In the genomic region with DNA sequence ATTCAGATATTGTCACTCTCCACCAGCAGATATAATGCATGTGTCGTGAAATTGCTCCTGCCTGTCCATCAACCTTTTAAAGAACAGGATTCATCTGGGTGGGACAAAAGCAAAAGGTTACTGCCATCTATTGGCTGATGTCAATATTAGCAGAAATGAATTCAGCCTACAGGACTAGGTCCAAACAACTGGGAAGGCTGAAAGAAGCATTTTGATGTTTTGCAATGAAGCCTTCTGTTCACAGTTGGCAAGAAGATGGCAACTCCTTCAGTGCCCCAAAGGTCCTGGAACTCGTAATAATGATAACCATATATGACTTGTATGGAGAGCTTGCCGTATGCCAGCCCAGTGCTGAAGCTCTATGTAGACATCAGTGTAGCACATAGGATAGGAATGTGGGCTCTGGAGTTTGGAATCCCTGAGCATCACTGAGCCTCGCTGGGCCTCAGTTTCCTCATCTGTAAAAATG, we compare ENCODE assay signal across 8 cellular contexts. TPM values are rescaled to one million over a fixed set of nuclear protein-coding genes. Genes with fewer than 3 reads are reported as not detected.
DNase-seq lines count a peak whose midpoint lies in the region; ATAC-seq, FAIRE-seq and TF ChIP-seq lines count a peak whose summit lies in the region.

No MANE protein-coding gene starts in this region.

- H3K9me3 ChIP-seq in MG63 = no peaks in the 10 kb centered on the region

- H3K4me1 Mint-ChIP-seq in endothelial cell (ENCODE audit: unreplicated experiment) (no peaks in the 10 kb centered on the region), naive B cell (peaks cover 10 to 16% (median 11%) of the 10 kb centered on the region in 3 donors)

- H3K4me3 Mint-ChIP-seq in endothelial cell (ENCODE audit: unreplicated experiment) (no peak overlapping the region), naive B cell (no peak overlapping the region)

- no peaks in the 10 kb centered on the region for H3K27me3 ChIP-seq in MG63

- ATAC-seq in naive B cell (ENCODE audit: low read depth in 2 of 2) = no peak

- peak; percentile 42 for TF ChIP-seq CTCF in endothelial cell (IDR thresholded peaks at IDR 0.05; ENCODE audit: unreplicated experiment)

- H3K4me3 ChIP-seq in MG63 = no peak overlapping the region

- DNase-seq in AML-193 (lab: John Stamatoyannopoulos, UW) (peak; percentile 59 to 65), GM18507 (ENCODE audit: extremely low spot score, insufficient read length, low read depth) (no peak), HS-5 (ENCODE audit: low read depth) (peak; percentile 96), RKO (ENCODE audit: low spot score) (peak; percentile 80), endothelial cell (ENCODE audit: low spot score) (no peak), naive B cell (peak; percentile 4), NCI-H774 (lab: John Stamatoyannopoulos, UW) (no peak), MG63 (no peak)

- H3K27me3 Mint-ChIP-seq in endothelial cell (ENCODE audit: unreplicated experiment) = peaks cover 3% of the 10 kb centered on the region
- H3K27me3 Mint-ChIP-seq in naive B cell = no peaks in the 10 kb centered on the region

- peak; percentile 74 for FAIRE-seq in GM18507 (lab: Jason Lieb, UNC)

- H3K27ac Mint-ChIP-seq in endothelial cell (ENCODE audit: unreplicated experiment) (no peak overlapping the region), naive B cell (no peak overlapping the region)

- H3K9me3 Mint-ChIP-seq in endothelial cell (ENCODE audit: unreplicated experiment) = no peaks in the 10 kb centered on the region
- H3K9me3 Mint-ChIP-seq in naive B cell = no peaks in the 10 kb centered on the region

- no peaks in the 10 kb centered on the region for H3K36me3 ChIP-seq in MG63

- H3K36me3 Mint-ChIP-seq in endothelial cell (ENCODE audit: low read depth, unreplicated experiment) (no peaks in the 10 kb centered on the region), naive B cell (no peaks in the 10 kb centered on the region)

RNA-seq across cellular contexts. Expression of a gene that starts 7.5 kb away (rescaled TPM):
- total RNA-seq in endothelial cell (ENCODE audit: unreplicated experiment) = 0.05 TPM
- under 1 TPM in 2 of 6 donors, not detected in 4; 0.19 to 0.23 TPM for polyA plus RNA-seq in naive B cell (ENCODE audit: low read depth in 6 of 6)
- total RNA-seq in MG63 (2014; rRNA removed; shearing (Covaris generic); ENCODE audit: low replicate concordance) = not detected in 2 replicates

Comparison
In these comparisons a context has a peak if more than half of its experiments do, and no peak if none do; other contexts are left out.
1. DNase-seq: peak in AML-193 (2 of 2), HS-5 (single experiment), RKO (single experiment) and naive B cell (single experiment); none in GM18507 (single experiment), endothelial cell (single experiment), NCI-H774 (single experiment) and MG63 (single experiment).